In the genomic region with DNA sequence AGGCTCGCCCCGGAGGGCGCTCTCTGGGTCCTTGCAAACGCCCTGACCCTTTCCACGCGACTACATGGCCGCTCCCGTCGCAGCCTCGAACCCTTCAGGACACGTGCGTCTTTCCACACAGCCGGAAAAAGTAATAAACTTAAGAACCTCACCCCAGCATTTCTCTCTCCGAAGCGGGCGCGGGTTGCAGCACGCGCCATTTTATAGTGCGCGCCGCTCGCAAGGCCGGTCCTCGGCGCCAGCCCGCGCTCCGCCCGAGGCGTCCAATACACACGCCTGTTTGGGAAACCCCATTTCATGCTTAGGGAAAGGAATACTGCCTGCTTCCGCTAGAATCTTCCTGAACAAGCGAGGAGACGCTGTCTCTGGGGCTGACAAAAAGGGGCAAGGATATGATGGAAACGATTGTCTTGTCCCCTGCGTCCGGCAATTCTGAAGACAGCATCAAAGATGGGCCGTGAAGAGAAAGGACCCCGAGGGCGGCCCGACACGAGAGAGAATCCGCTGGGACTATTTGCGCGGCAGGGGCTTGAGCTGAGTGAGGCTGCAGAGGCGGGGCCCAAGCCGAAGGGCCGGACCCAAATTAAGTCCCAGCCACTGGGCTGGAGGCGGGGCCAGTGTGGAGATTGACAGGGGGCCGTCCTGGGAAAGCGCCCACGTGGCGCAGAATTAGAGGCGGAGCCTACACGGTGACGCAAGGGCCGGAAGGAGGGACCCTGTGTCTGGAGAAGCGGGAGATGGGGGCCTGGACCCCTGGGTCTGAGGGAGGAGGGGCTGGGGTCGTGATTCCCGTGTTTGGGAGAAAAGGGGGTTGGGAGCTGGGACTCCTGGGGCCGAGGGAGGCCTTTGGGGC, we compare ENCODE assay signal across 1 cellular context.
TF ChIP-seq lines count a peak whose summit lies in the region.

No MANE protein-coding gene starts in this region.

TF ChIP-seq in K562, 482 proteins besides CTCF, POLR2A, EP300 and RAD21 (continued from another document and continues in another):
- TF ChIP-seq CEBPZ (IDR thresholded peaks at IDR 0.05; ENCODE audit: borderline replicate concordance, low read depth, low read length) (no peak), DMBX1 (CRISPR knock-in tag; IDR thresholded peaks at IDR 0.05; ENCODE audit: borderline replicate concordance) (no peak), RREB1 (CRISPR knock-in tag; IDR thresholded peaks at IDR 0.05) (no peak), SRSF7 (optimal IDR thresholded peaks at IDR 0.05; ENCODE audit: low read depth, low read length) (no peak), NR2C2 (CRISPR knock-in tag; IDR thresholded peaks at IDR 0.05) (no peak), NR2C2 (tag; IDR thresholded peaks at IDR 0.05) (peak; percentile 78; the same call in 1 of the 2 replicates), HDAC3 (IDR thresholded peaks at IDR 0.05; ENCODE audit: borderline replicate concordance, partially characterized antibody) (peak; percentile 65), ZNF785 (CRISPR knock-in tag; IDR thresholded peaks at IDR 0.05) (no peak), RNF2 (IDR thresholded peaks at IDR 0.05) (peak; percentile 42; the same call in 1 of the 2 replicates), RBM34 (IDR thresholded peaks at IDR 0.05; ENCODE audit: borderline replicate concordance, insufficient read depth, low read length) (no peak), ETS1 (conservative IDR thresholded peaks at IDR 0.05; ENCODE audit: control insufficient read depth, low read depth, low read length) (0 out of 2 replicates have a peak, but pooled peaks have one; percentile 25), ETV1 (tag; conservative IDR thresholded peaks at IDR 0.05; ENCODE audit: low read depth) (peak; percentile 92), MBD2 (IDR thresholded peaks at IDR 0.05; ENCODE audit: borderline replicate concordance, low read depth) (peak; percentile 82), CREB1 (IDR thresholded peaks at IDR 0.05) (peak; percentile 48), CREB1 (CRISPR knock-in tag; IDR thresholded peaks at IDR 0.05) (peak; percentile 64; the same call in 1 of the 2 replicates), TBL1XR1 (IDR thresholded peaks at IDR 0.05; ENCODE audit: low read length in 2 of 2) (0 out of 4 replicates have a peak, but pooled peaks of 1 of the 2 experiments have one; percentile 43), NFRKB (IDR thresholded peaks at IDR 0.05; ENCODE audit: low read depth) (peak; percentile 95), ZNF253 (CRISPR knock-in tag; conservative IDR thresholded peaks at IDR 0.05) (no peak), ZSCAN29 (IDR thresholded peaks at IDR 0.05) (no peak), ZNF717 (CRISPR knock-in tag; IDR thresholded peaks at IDR 0.05) (no peak), POLR2G (IDR thresholded peaks at IDR 0.05; ENCODE audit: low read depth, low read length) (peak; percentile 100), CEBPB (tag; IDR thresholded peaks at IDR 0.05) (peak; percentile 92), KLF16 (IDR thresholded peaks at IDR 0.05) (no peak), RBM14 (IDR thresholded peaks at IDR 0.05; ENCODE audit: borderline replicate concordance, insufficient read depth, low read depth, low read length) (no peak)
- TF ChIP-seq, protein P1, sequence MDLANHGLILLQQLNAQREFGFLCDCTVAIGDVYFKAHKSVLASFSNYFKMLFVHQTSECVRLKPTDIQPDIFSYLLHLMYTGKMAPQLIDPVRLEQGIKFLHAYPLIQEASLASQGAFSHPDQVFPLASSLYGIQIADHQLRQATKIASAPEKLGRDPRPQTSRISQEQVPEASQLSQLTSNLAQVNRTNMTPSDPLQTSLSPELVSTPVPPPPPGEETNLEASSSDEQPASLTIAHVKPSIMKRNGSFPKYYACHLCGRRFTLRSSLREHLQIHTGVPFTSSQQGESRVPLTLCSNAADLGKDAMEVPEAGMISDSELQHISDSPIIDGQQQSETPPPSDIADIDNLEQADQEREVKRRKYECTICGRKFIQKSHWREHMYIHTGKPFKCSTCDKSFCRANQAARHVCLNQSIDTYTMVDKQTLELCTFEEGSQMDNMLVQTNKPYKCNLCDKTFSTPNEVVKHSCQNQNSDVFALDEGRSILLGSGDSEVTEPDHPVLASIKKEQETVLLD (IDR thresholded peaks at IDR 0.05) = no peak; the same call in 1 of the 2 replicates
- TF ChIP-seq, protein P2, sequence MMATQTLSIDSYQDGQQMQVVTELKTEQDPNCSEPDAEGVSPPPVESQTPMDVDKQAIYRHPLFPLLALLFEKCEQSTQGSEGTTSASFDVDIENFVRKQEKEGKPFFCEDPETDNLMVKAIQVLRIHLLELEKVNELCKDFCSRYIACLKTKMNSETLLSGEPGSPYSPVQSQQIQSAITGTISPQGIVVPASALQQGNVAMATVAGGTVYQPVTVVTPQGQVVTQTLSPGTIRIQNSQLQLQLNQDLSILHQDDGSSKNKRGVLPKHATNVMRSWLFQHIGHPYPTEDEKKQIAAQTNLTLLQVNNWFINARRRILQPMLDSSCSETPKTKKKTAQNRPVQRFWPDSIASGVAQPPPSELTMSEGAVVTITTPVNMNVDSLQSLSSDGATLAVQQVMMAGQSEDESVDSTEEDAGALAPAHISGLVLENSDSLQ (IDR thresholded peaks at IDR 0.05) = peak; percentile 99
- TF ChIP-seq, protein P3, sequence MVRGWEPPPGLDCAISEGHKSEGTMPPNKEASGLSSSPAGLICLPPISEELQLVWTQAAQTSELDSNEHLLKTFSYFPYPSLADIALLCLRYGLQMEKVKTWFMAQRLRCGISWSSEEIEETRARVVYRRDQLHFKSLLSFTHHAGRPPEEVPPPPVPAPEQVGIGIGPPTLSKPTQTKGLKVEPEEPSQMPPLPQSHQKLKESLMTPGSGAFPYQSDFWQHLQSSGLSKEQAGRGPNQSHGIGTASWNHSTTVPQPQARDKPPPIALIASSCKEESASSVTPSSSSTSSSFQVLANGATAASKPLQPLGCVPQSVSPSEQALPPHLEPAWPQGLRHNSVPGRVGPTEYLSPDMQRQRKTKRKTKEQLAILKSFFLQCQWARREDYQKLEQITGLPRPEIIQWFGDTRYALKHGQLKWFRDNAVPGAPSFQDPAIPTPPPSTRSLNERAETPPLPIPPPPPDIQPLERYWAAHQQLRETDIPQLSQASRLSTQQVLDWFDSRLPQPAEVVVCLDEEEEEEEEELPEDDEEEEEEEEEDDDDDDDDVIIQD (CRISPR knock-in tag; IDR thresholded peaks at IDR 0.05) = no peak
